8 cellular contexts compared by ENCODE assay signal in the genomic region with DNA sequence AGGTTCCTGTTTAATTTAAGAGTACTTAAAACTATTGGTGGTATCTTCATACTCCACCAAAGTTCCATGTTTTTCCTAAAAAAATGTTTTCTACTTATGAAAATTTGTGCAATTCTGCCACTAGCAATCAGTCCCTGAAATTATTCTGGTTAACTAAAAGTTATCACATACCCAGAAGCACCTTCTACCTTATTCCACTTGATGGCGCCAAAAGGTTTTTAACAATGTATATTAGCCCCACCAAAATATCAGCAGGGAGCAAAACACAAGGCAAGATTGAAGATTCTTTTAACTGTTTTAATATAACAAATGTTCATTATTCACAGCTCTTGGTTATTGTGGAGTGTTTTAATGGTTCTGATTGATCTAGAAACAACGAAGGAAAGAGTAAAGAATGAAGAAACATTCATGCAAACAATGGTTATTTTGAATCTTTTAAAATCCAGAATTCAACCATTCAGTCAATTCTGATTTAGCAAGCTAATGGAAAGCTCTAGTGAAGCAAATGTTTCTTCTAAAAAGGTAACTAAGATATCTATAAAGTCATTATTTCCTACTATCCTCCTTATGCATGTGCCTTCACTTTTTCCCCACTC.
DNase-seq lines count a peak whose midpoint lies in the region; ATAC-seq lines count a peak whose summit lies in the region.

No MANE protein-coding gene starts in this region.

- H3K27ac Mint-ChIP-seq in memory B cell: no peak overlapping the region

- no peak overlapping the region for H3K4me3 Mint-ChIP-seq in memory B cell

- H3K4me1 Mint-ChIP-seq in memory B cell: no peaks in the 10 kb centered on the region

- in situ Hi-C loops in KBM-7 (cut with MboI; ENCODE audit: low pct_unique_long_range_greater_than_20kb, low sequenced_read_pairs): loop anchor here (25.0 kb wide), 3 partner anchors 181 to 831 kb away; no protein-coding TSS in a partner anchor

- ATAC-seq in GM19455 (IDR thresholded peaks at IDR 0.05; ENCODE audit: unreplicated experiment): peak; percentile 82
- peak; percentile 74 for ATAC-seq in memory B cell (ENCODE audit: low read depth)
- ATAC-seq in GM19328 (IDR thresholded peaks at IDR 0.05; ENCODE audit: unreplicated experiment): no peak

- no peaks in the 10 kb centered on the region for H3K27me3 Mint-ChIP-seq in memory B cell

- H3K9me3 Mint-ChIP-seq in memory B cell: no peaks in the 10 kb centered on the region

- peak; percentile 18 to 54 for DNase-seq in NCI-H524 (lab: John Stamatoyannopoulos, UW)
- no peak for DNase-seq in NCI-H524 treated with DMSO at 0.1 percent for 48 hours (lab: John Stamatoyannopoulos, UW)
- peak; percentile 58 for DNase-seq in KBM-7
- peak; percentile 24 to 55 for DNase-seq in SHP77 (lab: John Stamatoyannopoulos, UW)
- peak; percentile 7 for DNase-seq in effector CD4-positive, alpha-beta T cell
- peak in 1 of 2 donors; percentile 30 for DNase-seq in memory B cell (ENCODE audit: low spot score in 2 of 2)

- H3K36me3 Mint-ChIP-seq in memory B cell: no peaks in the 10 kb centered on the region
